ENCODE assay signal across 21 cellular contexts in genomic region chr2:202756598-202756997, GRCh38.
"Had no signal": no experiment of that assay in that cellular context is flagged by ENCODE, and none has a peak within 500 bp of the region (broad histone marks: within the 10 kb centered on the region; RNA-seq: fewer than 3 reads in every experiment).

No MANE protein-coding gene starts in this region.

- ATAC-seq: gastrocnemius medialis; left cardiac atrium; left ventricle myocardium superior; psoas muscle; right lobe of liver; stimulated activated naive B cell treated with anti-CD40 and anti-IgM and Interleukin-4, amounts not matched to agents 10 μg/mL and 1 μg/mL and 100 μg/mL, for 72 hours; stimulated activated naive CD8-positive, alpha-beta T cell treated with anti-CD3 and anti-CD28 coated beads, Interleukin-15, amount 100 ng/mL, for 72 hours had no signal

- H3K27me3 ChIP-seq: gastrocnemius medialis, neutrophil, right lobe of liver, testis, tibial nerve had no signal

- H3K4me1 Mint-ChIP-seq: endodermal cell had no signal

- H3K27ac ChIP-seq: coronary artery, gastrocnemius medialis, neutrophil, psoas muscle, right lobe of liver, testis, tibial nerve had no signal

- H3K4me3 ChIP-seq: coronary artery, gastrocnemius medialis, lung, psoas muscle, right lobe of liver, testis, tibial nerve had no signal

- H3K36me3 ChIP-seq: neutrophil, right lobe of liver had no signal

- H3K4me1 ChIP-seq: gastrocnemius medialis, psoas muscle, right lobe of liver, testis, tibial nerve had no signal

- H3K27ac Mint-ChIP-seq: endodermal cell; stimulated activated naive B cell treated with anti-CD40 and anti-IgM and Interleukin-4, amounts not matched to agents 10 μg/mL and 1 μg/mL and 100 μg/mL, for 72 hours had no signal

- H3K27me3 Mint-ChIP-seq: naive B cell; stimulated activated naive B cell treated with anti-CD40 and anti-IgM and Interleukin-4, amounts not matched to agents 10 μg/mL and 1 μg/mL and 100 μg/mL, for 72 hours; stimulated activated naive CD8-positive, alpha-beta T cell treated with anti-CD3 and anti-CD28 coated beads, Interleukin-15, amount 100 ng/mL, for 72 hours had no signal

- H3K4me3 Mint-ChIP-seq: endodermal cell; naive B cell; stimulated activated naive B cell treated with anti-CD40 and anti-IgM and Interleukin-4, amounts not matched to agents 10 μg/mL and 1 μg/mL and 100 μg/mL, for 72 hours; stimulated activated naive CD8-positive, alpha-beta T cell treated with anti-CD3 and anti-CD28 coated beads, Interleukin-15, amount 100 ng/mL, for 72 hours had no signal

- H3K9me3 ChIP-seq: gastrocnemius medialis, neutrophil, psoas muscle, right lobe of liver, testis had no signal

- DNase-seq: effector CD4-positive, alpha-beta T cell; endodermal cell; gastrocnemius medialis; glutamatergic neuron; left cardiac atrium; left ventricle myocardium superior; mesenchymal stem cell; midbrain; naive B cell; psoas muscle; retina; right lobe of liver; stimulated activated CD4-positive, alpha-beta T cell treated with anti-CD3 and anti-CD28 coated beads, Interleukin-2, amount 100 ng/mL, for 24 hours; stimulated activated CD4-positive, alpha-beta T cell treated with anti-CD3 and anti-CD28 coated beads, Interleukin-4, amount 100 ng/mL, for 4 hours; stimulated activated naive B cell treated with anti-CD40 and anti-IgM and Interleukin-4, amounts not matched to agents 10 μg/mL and 1 μg/mL and 100 μg/mL, for 72 hours; stimulated activated naive CD8-positive, alpha-beta T cell treated with anti-CD3 and anti-CD28 coated beads, Interleukin-15, amount 100 ng/mL, for 72 hours; testis had no signal
